In genomic region chr19:991174-991931, GRCh38 we compare ENCODE assay signal across 8 cellular contexts. TPM values are rescaled to one million over a fixed set of nuclear protein-coding genes. Genes with fewer than 3 reads are reported as not detected.
A peak's percentile ranks its signal among the peaks of the same experiment; 100 is the strongest.
DNase-seq lines count a peak whose midpoint lies in the region; ATAC-seq and TF ChIP-seq lines count a peak whose summit lies in the region.

No MANE protein-coding gene starts in this region.

- POLR2A ChIA-PET in WTC11 (lab: Charles Lee) = interaction anchor here (0.5 to 1.0 kb wide), 2 partner anchors 13 to 308 kb away, joined by 3 to 4 read pairs; no protein-coding TSS in a partner anchor

- 0 out of 2 replicates have a peak, but pooled peaks cover under 1% of the 10 kb centered on the region for H3K4me1 Mint-ChIP-seq in WTC11

- in situ Hi-C loops in GM13977 (cut with MboI; ENCODE audit: low pct_unique_long_range_greater_than_20kb, low sequenced_read_pairs, unreplicated experiment) = no loop called here

- H3K36me3 Mint-ChIP-seq in WTC11 = peaks cover 18% of the 10 kb centered on the region

- peak; percentile 80 for DNase-seq in GM13977 (ENCODE audit: low spot score)
- peak; percentile 91 for DNase-seq in WTC11 (ENCODE audit: low spot score)
- DNase-seq in central memory CD4-positive, alpha-beta T cell = peak; percentile 42
- peak; percentile 24 to 39 for DNase-seq in stimulated activated CD4-positive, alpha-beta T cell treated with anti-CD3 and anti-CD28 coated beads, Interleukin-1b, Interleukin-23, amount 100 ng/mL, for 1 hour (ENCODE audit: low read depth in 2 of 2)
- no peak for DNase-seq in retina
- no peak for DNase-seq in NCI-H2081 treated with DMSO at 0.1 percent for 48 hours (lab: John Stamatoyannopoulos, UW)
- no peak for DNase-seq in sciatic nerve (ENCODE audit: low spot score)

- ATAC-seq in WTC11 (peak; percentile 72), GM21619 (IDR thresholded peaks at IDR 0.05; ENCODE audit: unreplicated experiment) (no peak), sciatic nerve (no peak)

- H3K9me3 Mint-ChIP-seq in WTC11 = no peaks in the 10 kb centered on the region

- CTCF ChIA-PET in WTC11 (lab: Charles Lee) = interaction anchor here (0.5 to 1.4 kb wide), 9 partner anchors 21 to 253 kb away, joined by 3 to 4 read pairs (median 3); no protein-coding TSS in a partner anchor

- no peaks in the 10 kb centered on the region for H3K27me3 Mint-ChIP-seq in WTC11 (ENCODE audit: low read depth)

- no peak overlapping the region for H3K4me3 Mint-ChIP-seq in WTC11

- H3K27ac Mint-ChIP-seq in WTC11 = no peak overlapping the region

- TF ChIP-seq CTCF in GM13977 (IDR thresholded peaks at IDR 0.05; ENCODE audit: extremely low read depth, insufficient read depth, missing control alignments) (no peak), WTC11 (IDR thresholded peaks at IDR 0.05) (no peak)

- intact Hi-C loops in sciatic nerve (cut with DNase I) = no loop called here

TF ChIP-seq in WTC11, 78 proteins besides CTCF, POLR2A, EP300 and RAD21:
- TF ChIP-seq NFATC4 (CRISPR knock-in tag; IDR thresholded peaks at IDR 0.05) (no peak), ZSCAN18 (CRISPR knock-in tag; IDR thresholded peaks at IDR 0.05) (no peak), GABPB1 (CRISPR knock-in tag; IDR thresholded peaks at IDR 0.05) (no peak), ZNF317 (CRISPR knock-in tag; IDR thresholded peaks at IDR 0.05; ENCODE audit: borderline replicate concordance, low read depth) (no peak), ZNF138 (CRISPR knock-in tag; conservative IDR thresholded peaks at IDR 0.05) (no peak), E2F4 (CRISPR knock-in tag; IDR thresholded peaks at IDR 0.05; ENCODE audit: borderline replicate concordance, low read depth) (no peak), IRF1 (CRISPR knock-in tag; IDR thresholded peaks at IDR 0.05) (no peak), ELF4 (CRISPR knock-in tag; IDR thresholded peaks at IDR 0.05; ENCODE audit: low read depth) (no peak)

RNA-seq across cellular contexts. Expression of gene WDR18, which starts 7.2 kb away (rescaled TPM):
- total RNA-seq in WTC11 (2021) (140 to 147 TPM (median 146 TPM) in 3 replicates), sciatic nerve (20.3 TPM)

RNA-seq across cellular contexts. Expression of gene GRIN3B, which starts 8.9 kb away (rescaled TPM):
- 1.9 to 2.5 TPM (median 2.4 TPM) in 3 replicates for total RNA-seq in WTC11 (2021)
- not detected for total RNA-seq in sciatic nerve

RNA-seq across cellular contexts. Expression of gene TMEM259, which starts 29.6 kb away (rescaled TPM):
- total RNA-seq in WTC11 (2021) = 176 to 202 TPM (median 191 TPM) in 3 replicates
- total RNA-seq in sciatic nerve = 146 TPM

RNA-seq across cellular contexts. Expression of gene RNU6-2, which starts 30.0 kb away (rescaled TPM):
- total RNA-seq in WTC11 (2021) = not detected in 3 replicates
- total RNA-seq in sciatic nerve = not detected

RNA-seq across cellular contexts. Expression of gene CNN2, which starts 35.1 kb away (rescaled TPM):
- total RNA-seq in WTC11 (2021) (387 to 391 TPM (median 390 TPM) in 3 replicates), sciatic nerve (120 TPM)

Comparison
In these comparisons a context has a peak if more than half of its experiments do, and no peak if none do; other contexts are left out.
1. DNase-seq: peak in GM13977 (single experiment), WTC11 (single experiment), central memory CD4-positive, alpha-beta T cell (single experiment) and stimulated activated CD4-positive, alpha-beta T cell treated with anti-CD3 and anti-CD28 coated beads, Interleukin-1b, Interleukin-23, amount 100 ng/mL, for 1 hour (2 of 2); none in retina (single experiment), NCI-H2081 treated with DMSO at 0.1 percent for 48 hours (single experiment) and sciatic nerve (single experiment).